In the genomic region with DNA sequence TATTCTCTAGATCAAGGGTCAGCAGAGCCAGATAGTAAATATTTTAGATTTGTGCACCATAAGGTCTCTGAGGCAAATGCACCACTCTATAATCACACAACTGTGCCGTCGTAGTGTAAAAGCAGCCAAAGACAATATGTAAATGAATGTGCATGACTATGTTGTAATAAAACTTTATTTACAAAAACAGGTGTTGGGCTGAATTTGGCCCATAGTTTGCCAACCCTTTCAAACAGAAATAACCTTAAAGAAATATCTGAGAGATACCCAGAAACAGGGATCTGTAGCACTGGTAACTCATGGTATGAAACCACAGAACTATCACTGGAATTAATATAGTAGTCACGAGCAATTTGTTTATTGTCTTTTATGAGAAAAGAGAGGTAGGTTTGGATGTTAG, we compare ENCODE assay signal across 8 cellular contexts.
DNase-seq lines count a peak whose midpoint lies in the region; ATAC-seq lines count a peak whose summit lies in the region.

No MANE protein-coding gene starts in this region.

- peaks cover 42% of the 10 kb centered on the region for H3K4me1 ChIP-seq in adipocyte (ENCODE audit: control insufficient read depth, insufficient read depth, low read length)
- H3K4me1 ChIP-seq in subcutaneous abdominal adipose tissue (ENCODE audit: control insufficient read depth in 5 of 5, insufficient read depth in 5 of 5, low read length in 5 of 5), result peaks cover 10 to 36% (median 32%) of the 10 kb centered on the region in 5 donors

- H3K27me3 ChIP-seq in adipocyte (replicated peaks; ENCODE audit: control insufficient read depth, insufficient read depth, low read length) (no peaks in the 10 kb centered on the region), subcutaneous abdominal adipose tissue (ENCODE audit: control insufficient read depth in 5 of 5, insufficient read depth in 4 of 5, low read length in 5 of 5) (no peaks in the 10 kb centered on the region)

- H3K9ac ChIP-seq in adipocyte (ENCODE audit: low read length), result peak overlapping the region; percentile 62
- peak overlapping the region in 2 of 5 donors; percentile 28 to 54 for H3K9ac ChIP-seq in subcutaneous abdominal adipose tissue (ENCODE audit: low read length in 5 of 5)

- peak overlapping the region; percentile 99 for H3K27ac Mint-ChIP-seq in activated CD4-positive, alpha-beta T cell treated with anti-CD3 and anti-CD28 coated beads for 36 hours

- peaks cover 92% of the 10 kb centered on the region for H3K4me1 Mint-ChIP-seq in activated CD4-positive, alpha-beta T cell treated with anti-CD3 and anti-CD28 coated beads for 36 hours

- no peaks in the 10 kb centered on the region for H3K36me3 ChIP-seq in adipocyte (ENCODE audit: control insufficient read depth, insufficient read depth, low read length, severe bottlenecking)
- H3K36me3 ChIP-seq in subcutaneous abdominal adipose tissue (ENCODE audit: control insufficient read depth in 5 of 5, insufficient read depth in 5 of 5, low read length in 5 of 5), result no peaks in the 10 kb centered on the region

- H3K9me3 ChIP-seq in adipocyte (ENCODE audit: control insufficient read depth, low read length) (no peaks in the 10 kb centered on the region), subcutaneous abdominal adipose tissue (ENCODE audit: control insufficient read depth in 5 of 5, low read length in 5 of 5) (no peaks in the 10 kb centered on the region)

- H3K4me3 ChIP-seq in adipocyte (ENCODE audit: low read length), result peak overlapping the region; percentile 67
- H3K4me3 ChIP-seq in subcutaneous abdominal adipose tissue (ENCODE audit: low read depth in 1 of 5, low read length in 5 of 5), result peak overlapping the region in 4 of 5 donors; percentile 2 to 28 (median 12)

- POLR2A ChIA-PET in activated CD4-positive, alpha-beta T cell treated with anti-CD3 and anti-CD28 coated beads for 36 hours (lab: Charles Lee), result interaction anchor here (0.6 to 4.1 kb wide), 19 partner anchors 15 to 200 kb away, joined by 3 to 51 read pairs (median 5); no protein-coding TSS in a partner anchor

- intact Hi-C loops in activated CD4-positive, alpha-beta T cell treated with anti-CD3 and anti-CD28 coated beads for 36 hours (cut with DNase I, micrococcal nuclease), result loop anchor here (1.0 to 5.0 kb wide), 3 partner anchors 11 to 1370 kb away; no protein-coding TSS in a partner anchor
- intact Hi-C loops in Right ventricle myocardium superior (cut with DNase I), result no loop called here

- DNase-seq in activated CD4-positive, alpha-beta T cell treated with anti-CD3 and anti-CD28 coated beads for 36 hours, result no peak
- DNase-seq in activated CD4-positive, alpha-beta T cell treated with anti-CD3 and anti-CD28 coated beads for 4 hours, result no peak
- DNase-seq in adipocyte (ENCODE audit: low read depth) (no peak), A172 (ENCODE audit: low spot score) (no peak), AML-193 (lab: John Stamatoyannopoulos, UW) (no peak), Right ventricle myocardium superior (no peak)

- CTCF ChIA-PET in activated CD4-positive, alpha-beta T cell treated with anti-CD3 and anti-CD28 coated beads for 36 hours (lab: Charles Lee), result interaction anchor here (0.5 to 3.9 kb wide), 16 partner anchors 12 to 198 kb away, joined by 3 to 20 read pairs (median 4); a partner anchor contains a TSS

- no peaks in the 10 kb centered on the region for H3K27me3 Mint-ChIP-seq in activated CD4-positive, alpha-beta T cell treated with anti-CD3 and anti-CD28 coated beads for 36 hours

- H3K4me3 Mint-ChIP-seq in activated CD4-positive, alpha-beta T cell treated with anti-CD3 and anti-CD28 coated beads for 36 hours, result peak overlapping the region; percentile 29

- peaks cover 73% of the 10 kb centered on the region for H3K36me3 Mint-ChIP-seq in activated CD4-positive, alpha-beta T cell treated with anti-CD3 and anti-CD28 coated beads for 36 hours (ENCODE audit: low read depth)

- H3K9me3 Mint-ChIP-seq in activated CD4-positive, alpha-beta T cell treated with anti-CD3 and anti-CD28 coated beads for 36 hours (ENCODE audit: low read depth), result peaks cover 2% of the 10 kb centered on the region

- peak overlapping the region; percentile 58 for H3K27ac ChIP-seq in subcutaneous abdominal adipose tissue (ENCODE audit: low read depth, low read length)

- ATAC-seq in activated CD4-positive, alpha-beta T cell treated with anti-CD3 and anti-CD28 coated beads for 36 hours, result peak; percentile 40
- ATAC-seq in HG03039 (IDR thresholded peaks at IDR 0.05; ENCODE audit: unreplicated experiment) (peak; percentile 13), Right ventricle myocardium superior (ENCODE audit: poor library complexity) (no peak)
